Comparison of ENCODE assay signal across 8 cellular contexts in the genomic region with DNA sequence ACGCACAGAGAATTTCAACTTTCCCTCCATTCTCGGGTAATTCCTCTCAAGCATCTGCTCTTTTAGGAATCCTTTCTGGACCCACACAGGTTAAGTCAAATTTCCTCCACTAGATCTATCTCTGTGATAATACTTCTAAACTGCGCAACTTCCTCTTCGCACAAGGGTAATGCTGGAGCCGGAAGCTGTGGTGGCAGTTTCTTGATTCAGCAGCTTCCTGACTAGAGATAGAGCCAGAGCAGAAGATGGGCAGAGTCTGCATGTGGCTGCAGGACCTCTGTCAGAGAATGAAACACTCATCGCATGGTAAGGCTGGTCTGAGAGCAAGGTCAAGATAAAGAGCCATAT. TPM values are rescaled to one million over a fixed set of nuclear protein-coding genes. Genes with fewer than 3 reads are reported as not detected.
A peak's percentile ranks its signal among the peaks of the same experiment; 100 is the strongest.
DNase-seq lines count a peak whose midpoint lies in the region; ATAC-seq and TF ChIP-seq lines count a peak whose summit lies in the region.

No MANE protein-coding gene starts in this region.

- no peaks in the 10 kb centered on the region for H3K4me1 ChIP-seq in testis

- ATAC-seq in GM21723 (IDR thresholded peaks at IDR 0.05; ENCODE audit: unreplicated experiment), result peak; percentile 80
- ATAC-seq in activated T-cell treated with anti-CD3 and anti-CD28 coated beads, Interleukin-2, amount 50 U/mL, for 4 hours, result peak; percentile 69 to 71

- TF ChIP-seq CTCF in testis (IDR thresholded peaks at IDR 0.05), result no peak

- peaks cover 5% of the 10 kb centered on the region for H3K36me3 Mint-ChIP-seq in activated T-cell treated with anti-CD3 and anti-CD28 coated beads, Interleukin-2, amount 50 U/mL, for 4 hours (ENCODE audit: insufficient read depth)

- H3K4me1 Mint-ChIP-seq in activated T-cell treated with anti-CD3 and anti-CD28 coated beads, Interleukin-2, amount 50 U/mL, for 4 hours (ENCODE audit: low read depth), result peaks cover 67% of the 10 kb centered on the region

- no peaks in the 10 kb centered on the region for H3K36me3 ChIP-seq in testis (ENCODE audit: low read depth, missing control alignments)

- peak overlapping the region; percentile 93 for H3K4me3 Mint-ChIP-seq in activated T-cell treated with anti-CD3 and anti-CD28 coated beads, Interleukin-2, amount 50 U/mL, for 4 hours

- DNase-seq in NAMALWA (ENCODE audit: low spot score) (peak; percentile 89), midbrain (lab: John Stamatoyannopoulos, UW) (peak; percentile 27), testis (peak; percentile 55), DMS53 (lab: John Stamatoyannopoulos, UW) (no peak), DMS79 (lab: John Stamatoyannopoulos, UW) (no peak)
- DNase-seq in activated T-cell treated with anti-CD3 and anti-CD28 coated beads, Interleukin-2, amount 50 U/mL, for 4 hours, result peak; percentile 62

- 62 to 65% methylated on average over 6 of the region's 6 CpGs for WGBS in testis, 2 donors

- H3K9me3 Mint-ChIP-seq in activated T-cell treated with anti-CD3 and anti-CD28 coated beads, Interleukin-2, amount 50 U/mL, for 4 hours, result no peaks in the 10 kb centered on the region

- no peaks in the 10 kb centered on the region for H3K27me3 Mint-ChIP-seq in activated T-cell treated with anti-CD3 and anti-CD28 coated beads, Interleukin-2, amount 50 U/mL, for 4 hours (ENCODE audit: low read depth)

- H3K4me3 ChIP-seq in GM08714 (ENCODE audit: low read length), result peak overlapping the region; percentile 82
- no peak overlapping the region for H3K4me3 ChIP-seq in testis

- TF ChIP-seq POLR2A in testis (IDR thresholded peaks at IDR 0.05), result no peak

- intact Hi-C loops in testis (cut with DNase I; ENCODE audit: low total_unique reads), result no loop called here

- H3K27ac ChIP-seq in testis, result no peak overlapping the region

- H3K9me3 ChIP-seq in testis, result no peaks in the 10 kb centered on the region

- no peaks in the 10 kb centered on the region for H3K27me3 ChIP-seq in testis

RNA-seq across cellular contexts. Expression of gene CDC42SE2, which starts 11.1 kb away (rescaled TPM):
- 100 to 1,000 TPM in 1 of 3 donors, 10 to 100 TPM in 2; 89.3 to 103 (median 97.5) TPM for total RNA-seq in activated T-cell treated with anti-CD3 and anti-CD28 coated beads, Interleukin-2, amount 50 U/mL, for 4 hours
- 10 to 100 TPM; 67.1 to 72.8 TPM for total RNA-seq in testis
- polyA plus RNA-seq in testis (ENCODE audit: insufficient read depth, low read depth, low replicate concordance), result 57.6 TPM

Comparison
In these comparisons a context has a peak if more than half of its experiments do, and no peak if none do; other contexts are left out.
1. DNase-seq: peak in NAMALWA (single experiment), activated T-cell treated with anti-CD3 and anti-CD28 coated beads, Interleukin-2, amount 50 U/mL, for 4 hours (single experiment), midbrain (single experiment) and testis (single experiment); none in DMS53 (single experiment) and DMS79 (single experiment).